Comparison of ENCODE assay signal across 26 cellular contexts in the genomic region with DNA sequence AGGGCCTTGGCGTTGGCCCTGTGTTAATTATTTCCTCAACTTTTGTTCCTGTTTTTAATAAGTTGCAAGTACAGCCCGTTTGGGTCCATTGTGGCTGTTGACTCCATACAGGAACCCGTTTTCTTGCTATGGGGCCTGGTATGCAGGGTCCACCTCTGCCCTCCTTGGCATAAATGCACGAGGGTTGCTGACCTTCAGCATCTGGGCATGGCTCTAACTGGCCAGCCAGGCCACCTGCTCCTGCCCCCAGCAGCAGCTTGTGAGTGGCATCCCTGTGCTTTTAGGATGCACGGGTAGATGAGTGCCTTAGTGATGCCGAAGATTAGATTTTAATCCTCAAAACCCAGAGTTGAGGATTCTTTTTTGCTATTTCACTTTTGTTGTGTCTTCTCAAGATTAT.
"Had no signal": no experiment of that assay in that cellular context is flagged by ENCODE, and none has a peak within 500 bp of the region (broad histone marks: within the 10 kb centered on the region; RNA-seq: fewer than 3 reads in every experiment).

No MANE protein-coding gene starts in this region.

- H3K27ac ChIP-seq: stomach, suprapubic skin, testis, thoracic aorta, thyroid gland, tibial artery, tibial nerve, transverse colon, upper lobe of left lung, upper lobe of right lung, uterus, vagina had no signal

- H3K9me3 Mint-ChIP-seq: stimulated activated memory B cell treated with anti-CD40 and anti-IgM and Interleukin-4, amounts not matched to agents 10 μg/mL and 1 μg/mL and 100 μg/mL, for 72 hours; stimulated activated naive B cell treated with anti-CD40 and anti-IgM and Interleukin-4, amounts not matched to agents 10 μg/mL and 1 μg/mL and 100 μg/mL, for 72 hours had no signal

- DNase-seq: stimulated activated CD4-positive, alpha-beta T cell treated with anti-CD3 and anti-CD28 coated beads, Interleukin-2, amount 100 ng/mL, for 48 hours; stimulated activated CD4-positive, alpha-beta T cell treated with anti-CD3 and anti-CD28 coated beads, Interleukin-4, amount 100 ng/mL, for 1 hour; stimulated activated CD4-positive, alpha-beta T cell treated with anti-CD3 and anti-CD28 coated beads, Interleukin-4, amount 100 ng/mL, for 24 hours; stimulated activated CD4-positive, alpha-beta T cell treated with anti-CD3 and anti-CD28 coated beads, Interleukin-4, amount 100 ng/mL, for 4 hours; stimulated activated CD8-positive, alpha-beta memory T cell treated with anti-CD3 and anti-CD28 coated beads, Interleukin-4, amount 100 ng/mL, for 48 hours; stimulated activated naive B cell treated with anti-CD40 and anti-IgM and Interleukin-4, amounts not matched to agents 10 μg/mL and 1 μg/mL and 100 μg/mL, for 72 hours; stimulated activated naive CD4-positive, alpha-beta T cell; stimulated activated naive CD4-positive, alpha-beta T cell treated with Interleukin-2 at 50 U/mL for 16 hours; stimulated activated naive CD8-positive, alpha-beta T cell treated with anti-CD3 and anti-CD28 coated beads, Interleukin-15, amount 100 ng/mL, for 72 hours; stimulated activated naive CD8-positive, alpha-beta T cell treated with anti-CD3 and anti-CD28 coated beads, Interleukin-15, Interleukin-2, amounts not matched to agents 100 U/mL and 50 U/mL, for 24 hours; stomach; substantia nigra; testis; thyroid gland; tibial artery; transverse colon; upper lobe of left lung; upper lobe of right lung; uterus had no signal

- H3K4me1 ChIP-seq: stomach, suprapubic skin, testis, thyroid gland, tibial artery, tibial nerve, transverse colon, upper lobe of left lung, upper lobe of right lung, uterus, vagina had no signal

- H3K36me3 Mint-ChIP-seq: stimulated activated effector memory CD8-positive, alpha-beta T cell treated with anti-CD3 and anti-CD28 coated beads, Interleukin-12 subunit alpha, Interleukin-12 subunit beta, amount 100 ng/mL, for 72 hours; stimulated activated naive B cell treated with anti-CD40 and anti-IgM and Interleukin-4, amounts not matched to agents 10 μg/mL and 1 μg/mL and 100 μg/mL, for 72 hours had no signal

- H3K27me3 ChIP-seq: stomach, suprapubic skin, testis, thyroid gland, tibial artery, tibial nerve, transverse colon, upper lobe of left lung, upper lobe of right lung, uterus, vagina had no signal

- H3K9me3 ChIP-seq: testis, thoracic aorta, thyroid gland, transverse colon, upper lobe of right lung, uterus, vagina had no signal

- H3K4me3 Mint-ChIP-seq: stimulated activated effector memory CD8-positive, alpha-beta T cell treated with anti-CD3 and anti-CD28 coated beads, Interleukin-12 subunit alpha, Interleukin-12 subunit beta, amount 100 ng/mL, for 72 hours; stimulated activated memory B cell treated with anti-CD40 and anti-IgM and Interleukin-4, amounts not matched to agents 10 μg/mL and 1 μg/mL and 100 μg/mL, for 72 hours; stimulated activated naive B cell treated with anti-CD40 and anti-IgM and Interleukin-4, amounts not matched to agents 10 μg/mL and 1 μg/mL and 100 μg/mL, for 72 hours; stimulated activated naive CD8-positive, alpha-beta T cell treated with anti-CD3 and anti-CD28 coated beads, Interleukin-15, amount 100 ng/mL, for 72 hours; stimulated activated naive CD8-positive, alpha-beta T cell treated with anti-CD3 and anti-CD28 coated beads, Interleukin-15, Interleukin-2, amounts not matched to agents 100 ng/mL and 50 ng/mL, for 24 hours had no signal

- H3K4me1 Mint-ChIP-seq: stimulated activated effector memory CD8-positive, alpha-beta T cell treated with anti-CD3 and anti-CD28 coated beads, Interleukin-12 subunit alpha, Interleukin-12 subunit beta, amount 100 ng/mL, for 72 hours; stimulated activated memory B cell treated with anti-CD40 and anti-IgM and Interleukin-4, amounts not matched to agents 10 μg/mL and 1 μg/mL and 100 μg/mL, for 72 hours; stimulated activated naive B cell treated with anti-CD40 and anti-IgM and Interleukin-4, amounts not matched to agents 10 μg/mL and 1 μg/mL and 100 μg/mL, for 72 hours; stimulated activated naive CD8-positive, alpha-beta T cell treated with anti-CD3 and anti-CD28 coated beads, Interleukin-15, amount 100 ng/mL, for 72 hours had no signal

- H3K4me3 ChIP-seq: stomach, suprapubic skin, testis, thoracic aorta, thyroid gland, tibial artery, tibial nerve, transverse colon, upper lobe of left lung, upper lobe of right lung, uterus, vagina had no signal

- H3K27ac Mint-ChIP-seq: stimulated activated effector memory CD8-positive, alpha-beta T cell treated with anti-CD3 and anti-CD28 coated beads, Interleukin-12 subunit alpha, Interleukin-12 subunit beta, amount 100 ng/mL, for 72 hours; stimulated activated memory B cell treated with anti-CD40 and anti-IgM and Interleukin-4, amounts not matched to agents 10 μg/mL and 1 μg/mL and 100 μg/mL, for 72 hours; stimulated activated naive B cell treated with anti-CD40 and anti-IgM and Interleukin-4, amounts not matched to agents 10 μg/mL and 1 μg/mL and 100 μg/mL, for 72 hours; stimulated activated naive CD8-positive, alpha-beta T cell treated with anti-CD3 and anti-CD28 coated beads, Interleukin-15, Interleukin-2, amounts not matched to agents 100 ng/mL and 50 ng/mL, for 24 hours had no signal

- ATAC-seq: stimulated activated effector memory CD8-positive, alpha-beta T cell treated with anti-CD3 and anti-CD28 coated beads, Interleukin-12 subunit alpha, Interleukin-12 subunit beta, amount 100 ng/mL, for 72 hours; stimulated activated memory B cell treated with anti-CD40 and anti-IgM and Interleukin-4, amounts not matched to agents 10 μg/mL and 1 μg/mL and 100 μg/mL, for 72 hours; stimulated activated naive B cell treated with anti-CD40 and anti-IgM and Interleukin-4, amounts not matched to agents 10 μg/mL and 1 μg/mL and 100 μg/mL, for 72 hours; stimulated activated naive CD8-positive, alpha-beta T cell treated with anti-CD3 and anti-CD28 coated beads, Interleukin-15, amount 100 ng/mL, for 72 hours; stimulated activated naive CD8-positive, alpha-beta T cell treated with anti-CD3 and anti-CD28 coated beads, Interleukin-15, Interleukin-2, amounts not matched to agents 100 U/mL and 50 U/mL, for 24 hours; upper lobe of right lung had no signal

- H3K36me3 ChIP-seq: stomach, suprapubic skin, thoracic aorta, thyroid gland, tibial artery, tibial nerve, transverse colon, upper lobe of left lung, upper lobe of right lung, uterus, vagina had no signal

- H3K27me3 Mint-ChIP-seq: stimulated activated memory B cell treated with anti-CD40 and anti-IgM and Interleukin-4, amounts not matched to agents 10 μg/mL and 1 μg/mL and 100 μg/mL, for 72 hours; stimulated activated naive CD8-positive, alpha-beta T cell treated with anti-CD3 and anti-CD28 coated beads, Interleukin-15, amount 100 ng/mL, for 72 hours; stimulated activated naive CD8-positive, alpha-beta T cell treated with anti-CD3 and anti-CD28 coated beads, Interleukin-15, Interleukin-2, amounts not matched to agents 100 ng/mL and 50 ng/mL, for 24 hours had no signal
